Comparison of ENCODE assay signal across 25 cellular contexts in the genomic region with DNA sequence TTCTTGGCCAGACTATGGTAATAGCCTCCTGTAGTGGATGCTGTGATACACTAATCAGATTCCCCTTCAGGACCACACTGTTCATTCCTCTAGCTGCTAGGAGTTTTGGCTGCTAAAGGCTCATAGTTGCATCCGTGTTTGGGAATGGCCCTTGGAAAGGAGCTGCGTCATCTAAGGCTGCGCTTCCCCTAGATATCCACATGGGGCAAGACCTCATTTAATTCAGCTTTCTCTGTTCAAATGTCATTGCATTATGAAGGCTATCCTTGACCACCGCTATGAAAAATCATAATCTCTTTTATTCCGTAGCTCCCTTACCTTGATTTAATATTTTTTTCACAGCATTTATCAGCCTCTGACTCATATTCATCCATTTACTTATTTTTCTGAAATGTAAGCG.
DNase-seq lines count a peak whose midpoint lies in the region; ATAC-seq, FAIRE-seq and TF ChIP-seq lines count a peak whose summit lies in the region.
"Had no signal": no experiment of that assay in that cellular context is flagged by ENCODE, and none has a peak within 500 bp of the region (broad histone marks: within the 10 kb centered on the region; RNA-seq: fewer than 3 reads in every experiment).

No MANE protein-coding gene starts in this region.

- TF ChIP-seq POLR2A in adrenal gland (IDR thresholded peaks at IDR 0.05) (no peak), GM18505 (IDR thresholded peaks at IDR 0.05; ENCODE audit: borderline replicate concordance, extremely low read depth, insufficient read depth, insufficient read length) (no peak)

- H3K9ac ChIP-seq in neural progenitor cell = no peak overlapping the region

- H3K27ac Mint-ChIP-seq in neural progenitor cell = no peak overlapping the region
- H3K27ac Mint-ChIP-seq in activated T-helper 2 cell treated with anti-CD3 and anti-CD28 coated beads, Interferon-gamma antibody, Interleukin-2, Interleukin-4, amounts not matched to agents 10 μg/mL and 5 μg/mL and 100 μg/mL, durations not matched to agents 14 hours and 24 hours and 36 hours = no peak overlapping the region
- H3K27ac Mint-ChIP-seq: nephron progenitor cell, type B pancreatic cell had no signal

- peak; percentile 18 for FAIRE-seq in GM19239 (lab: Jason Lieb, UNC)
- FAIRE-seq: bronchial epithelial cell had no signal

- intact Hi-C loops in adrenal gland (cut with DNase I) = no loop called here
- intact Hi-C loops in activated T-helper 2 cell treated with anti-CD3 and anti-CD28 coated beads, Interferon-gamma antibody, Interleukin-2, Interleukin-4, amounts not matched to agents 10 μg/mL and 5 μg/mL and 100 μg/mL, durations not matched to agents 14 hours and 24 hours and 36 hours (cut with micrococcal nuclease) = no loop called here

- H3K27ac ChIP-seq in adrenal gland = no peak overlapping the region
- H3K27ac ChIP-seq in neural progenitor cell = no peak overlapping the region
- H3K27ac ChIP-seq: prostate gland, SK-N-MC, skin epidermis had no signal

- WGBS in adrenal gland, 4 donors = 46 to 56% (median 51%) methylated on average over 6 of the region's 6 CpGs

- TF ChIP-seq CTCF in adrenal gland (IDR thresholded peaks at IDR 0.05) = peak; percentile 16 to 51 (median 38)
- peak; percentile 12 for TF ChIP-seq CTCF in neural progenitor cell (IDR thresholded peaks at IDR 0.05)

- peak overlapping the region; percentile 13 for H3K4me2 ChIP-seq in neural progenitor cell

- H3K4me1 ChIP-seq in adrenal gland (replicated peaks in 1 of 2) = no peaks in the 10 kb centered on the region
- peaks cover 19% of the 10 kb centered on the region for H3K4me1 ChIP-seq in neural progenitor cell
- H3K4me1 ChIP-seq: prostate gland had no signal

- H3K9me3 Mint-ChIP-seq in neural progenitor cell = no peaks in the 10 kb centered on the region
- no peaks in the 10 kb centered on the region for H3K9me3 Mint-ChIP-seq in activated T-helper 2 cell treated with anti-CD3 and anti-CD28 coated beads, Interferon-gamma antibody, Interleukin-2, Interleukin-4, amounts not matched to agents 10 μg/mL and 5 μg/mL and 100 μg/mL, durations not matched to agents 14 hours and 24 hours and 36 hours
- H3K9me3 Mint-ChIP-seq: nephron progenitor cell, type B pancreatic cell had no signal

- H3K27me3 ChIP-seq in adrenal gland (no peaks in the 10 kb centered on the region), neural progenitor cell (no peaks in the 10 kb centered on the region)

- no peaks in the 10 kb centered on the region for H3K36me3 Mint-ChIP-seq in neural progenitor cell
- no peaks in the 10 kb centered on the region for H3K36me3 Mint-ChIP-seq in activated T-helper 2 cell treated with anti-CD3 and anti-CD28 coated beads, Interferon-gamma antibody, Interleukin-2, Interleukin-4, amounts not matched to agents 10 μg/mL and 5 μg/mL and 100 μg/mL, durations not matched to agents 14 hours and 24 hours and 36 hours (ENCODE audit: low read depth)
- H3K36me3 Mint-ChIP-seq: type B pancreatic cell had no signal

- H3K79me2 ChIP-seq in neural progenitor cell (ENCODE audit: low read depth) = no peaks in the 10 kb centered on the region

- DNase-seq in GM19239 (ENCODE audit: insufficient read length, low spot score) = no peak
- peak; percentile 5 for DNase-seq in NCI-H460 (ENCODE audit: extremely low read depth, low read depth)
- peak in 5 of 7 donors; percentile 25 to 47 (median 39) for DNase-seq in adrenal gland
- no peak for DNase-seq in neural progenitor cell (ENCODE audit: low spot score)
- no peak for DNase-seq in activated T-helper 2 cell treated with anti-CD3 and anti-CD28 coated beads, Interferon-gamma antibody, Interleukin-2, Interleukin-4, amounts not matched to agents 10 μg/mL and 5 μg/mL and 100 μg/mL, durations not matched to agents 14 hours and 24 hours and 36 hours (ENCODE audit: low spot score)
- DNase-seq in NCI-H187 (lab: John Stamatoyannopoulos, UW) = no peak
- DNase-seq: activated CD4-positive, alpha-beta T cell treated with anti-CD3 and anti-CD28 coated beads for 1 hour; activated gamma-delta T cell; AML-193; COR-L47; erythroblast; KG1; midbrain; NCI-H1048; NCI-H2029 treated with DMSO at 0.1 percent for 48 hours; NCI-H510A; nephron progenitor cell; T1000 had no signal

- H3K36me3 ChIP-seq in adrenal gland (replicated peaks in 1 of 2) = no peaks in the 10 kb centered on the region
- no peaks in the 10 kb centered on the region for H3K36me3 ChIP-seq in neural progenitor cell
- H3K36me3 ChIP-seq: prostate gland had no signal

- H3K4me1 Mint-ChIP-seq in neural progenitor cell = no peaks in the 10 kb centered on the region
- H3K4me1 Mint-ChIP-seq in activated T-helper 2 cell treated with anti-CD3 and anti-CD28 coated beads, Interferon-gamma antibody, Interleukin-2, Interleukin-4, amounts not matched to agents 10 μg/mL and 5 μg/mL and 100 μg/mL, durations not matched to agents 14 hours and 24 hours and 36 hours (ENCODE audit: low read depth) = peaks cover 5% of the 10 kb centered on the region
- H3K4me1 Mint-ChIP-seq: nephron progenitor cell had no signal

- no peak overlapping the region for H3K4me3 Mint-ChIP-seq in neural progenitor cell
- H3K4me3 Mint-ChIP-seq in activated T-helper 2 cell treated with anti-CD3 and anti-CD28 coated beads, Interferon-gamma antibody, Interleukin-2, Interleukin-4, amounts not matched to agents 10 μg/mL and 5 μg/mL and 100 μg/mL, durations not matched to agents 14 hours and 24 hours and 36 hours (ENCODE audit: low read depth) = no peak overlapping the region
- H3K4me3 Mint-ChIP-seq: nephron progenitor cell, type B pancreatic cell had no signal

- H2AFZ ChIP-seq in neural progenitor cell (replicated peaks) = no peak overlapping the region

- H3K9me3 ChIP-seq in adrenal gland (replicated peaks in 1 of 3) (no peaks in the 10 kb centered on the region), neural progenitor cell (ENCODE audit: low read depth) (no peaks in the 10 kb centered on the region)
- H3K9me3 ChIP-seq: prostate gland had no signal

- H3K27me3 Mint-ChIP-seq in neural progenitor cell (ENCODE audit: insufficient read depth, low read depth) = no peaks in the 10 kb centered on the region
- peaks cover 2% of the 10 kb centered on the region for H3K27me3 Mint-ChIP-seq in activated T-helper 2 cell treated with anti-CD3 and anti-CD28 coated beads, Interferon-gamma antibody, Interleukin-2, Interleukin-4, amounts not matched to agents 10 μg/mL and 5 μg/mL and 100 μg/mL, durations not matched to agents 14 hours and 24 hours and 36 hours (ENCODE audit: low read depth)

- H3F3A ChIP-seq in neural progenitor cell (ENCODE audit: low read depth) = peaks cover 5% of the 10 kb centered on the region

- no peak for ATAC-seq in GM18505 (IDR thresholded peaks at IDR 0.05; ENCODE audit: unreplicated experiment)
- no peak for ATAC-seq in GM21381 (IDR thresholded peaks at IDR 0.05; ENCODE audit: unreplicated experiment)

- no peaks in the 10 kb centered on the region for H4K20me1 ChIP-seq in neural progenitor cell (ENCODE audit: low read depth)

- H3K4me3 ChIP-seq in adrenal gland = no peak overlapping the region
- H3K4me3 ChIP-seq in neural progenitor cell = no peak overlapping the region
- H3K4me3 ChIP-seq: prostate gland, SK-N-MC, skin epidermis had no signal

Comparison
In these comparisons a context has a peak if more than half of its experiments do, and no peak if none do; other contexts are left out.
1. DNase-seq: peak in NCI-H460 (single experiment) and adrenal gland (5 of 7); none in GM19239 (single experiment), neural progenitor cell (single experiment), activated T-helper 2 cell treated with anti-CD3 and anti-CD28 coated beads, Interferon-gamma antibody, Interleukin-2, Interleukin-4, amounts not matched to agents 10 μg/mL and 5 μg/mL and 100 μg/mL, durations not matched to agents 14 hours and 24 hours and 36 hours (single experiment) and NCI-H187 (0 of 2).